Comparison of ENCODE assay signal across 21 cellular contexts in genomic region chr6:77458421-77458820, GRCh38. TPM values are rescaled to one million over a fixed set of nuclear protein-coding genes. Genes with fewer than 3 reads are reported as not detected.
"Had no signal": no experiment of that assay in that cellular context is flagged by ENCODE, and none has a peak within 500 bp of the region (broad histone marks: within the 10 kb centered on the region; RNA-seq: fewer than 3 reads in every experiment).

No MANE protein-coding gene starts in this region.

- H3K4me3 ChIP-seq: adrenal gland, psoas muscle, right atrium auricular region, spleen, testis, upper lobe of left lung, vagina had no signal

- DNase-seq: activated effector memory CD4-positive, alpha-beta T cell treated with Interleukin-2 at 50 U/mL for 16 hours; activated naive CD8-positive, alpha-beta T cell treated with anti-CD3 and anti-CD28 coated beads for 36 hours; kidney; spleen; stimulated activated naive CD4-positive, alpha-beta T cell; T-helper 17 cell had no signal

- H3K9me3 ChIP-seq: adrenal gland, psoas muscle, right atrium auricular region, spleen, testis, upper lobe of left lung, vagina had no signal

- H3K4me3 Mint-ChIP-seq: activated CD8-positive, alpha-beta memory T cell treated with anti-CD3 and anti-CD28 coated beads, Interleukin-2, amount 10 ng/mL, durations not matched to agents 7 days and 5 days; activated CD8-positive, alpha-beta T cell treated with anti-CD3 and anti-CD28 coated beads, Interleukin-2, amount 10 ng/mL, durations not matched to agents 7 days and 5 days; activated naive CD4-positive, alpha-beta T cell treated with anti-CD3 and anti-CD28 coated beads for 36 hours; activated naive CD8-positive, alpha-beta T cell treated with anti-CD3 and anti-CD28 coated beads for 36 hours; central memory CD8-positive, alpha-beta T cell; memory B cell; naive thymus-derived CD8-positive, alpha-beta T cell; T-helper 17 cell had no signal

- H2AFZ ChIP-seq: parathyroid adenoma had no signal

- H3K9me3 Mint-ChIP-seq: activated naive CD4-positive, alpha-beta T cell treated with anti-CD3 and anti-CD28 coated beads for 36 hours; activated naive CD8-positive, alpha-beta T cell treated with anti-CD3 and anti-CD28 coated beads for 36 hours; central memory CD8-positive, alpha-beta T cell; memory B cell; neural crest cell had no signal

- H3K36me3 Mint-ChIP-seq: activated naive CD8-positive, alpha-beta T cell treated with anti-CD3 and anti-CD28 coated beads for 36 hours; memory B cell had no signal

- H3K36me3 ChIP-seq: adrenal gland, right atrium auricular region, spleen, upper lobe of left lung, vagina had no signal

- H3K27ac Mint-ChIP-seq: activated CD8-positive, alpha-beta memory T cell treated with anti-CD3 and anti-CD28 coated beads, Interleukin-2, amount 10 ng/mL, durations not matched to agents 7 days and 5 days; activated CD8-positive, alpha-beta T cell treated with anti-CD3 and anti-CD28 coated beads, Interleukin-2, amount 10 ng/mL, durations not matched to agents 7 days and 5 days; activated naive CD4-positive, alpha-beta T cell treated with anti-CD3 and anti-CD28 coated beads for 36 hours; activated naive CD8-positive, alpha-beta T cell treated with anti-CD3 and anti-CD28 coated beads for 36 hours; memory B cell; naive thymus-derived CD8-positive, alpha-beta T cell; T-helper 17 cell had no signal

- H3K4me1 ChIP-seq: psoas muscle, testis, vagina had no signal

- ATAC-seq: activated CD8-positive, alpha-beta memory T cell treated with anti-CD3 and anti-CD28 coated beads, Interleukin-2, amount 10 ng/mL, durations not matched to agents 7 days and 5 days; activated CD8-positive, alpha-beta T cell treated with anti-CD3 and anti-CD28 coated beads, Interleukin-2, amount 10 ng/mL, durations not matched to agents 7 days and 5 days; naive thymus-derived CD8-positive, alpha-beta T cell; T-helper 17 cell had no signal

- H3K79me2 ChIP-seq: parathyroid adenoma had no signal

- H3K27me3 ChIP-seq: testis, vagina had no signal

- H3K27ac ChIP-seq: adrenal gland, parathyroid adenoma, psoas muscle, right atrium auricular region, spleen, testis, upper lobe of left lung, vagina had no signal

- H3K9ac ChIP-seq: parathyroid adenoma had no signal

RNA-seq across cellular contexts. Expression of gene HTR1B, which starts 4.9 kb away (rescaled TPM):
- total RNA-seq: activated CD8-positive, alpha-beta memory T cell treated with anti-CD3 and anti-CD28 coated beads, Interleukin-2, amount 10 ng/mL, durations not matched to agents 7 days and 5 days; activated CD8-positive, alpha-beta T cell treated with anti-CD3 and anti-CD28 coated beads, Interleukin-2, amount 10 ng/mL, durations not matched to agents 7 days and 5 days; activated naive CD4-positive, alpha-beta T cell treated with anti-CD3 and anti-CD28 coated beads for 36 hours; activated naive CD8-positive, alpha-beta T cell treated with anti-CD3 and anti-CD28 coated beads for 36 hours; naive thymus-derived CD8-positive, alpha-beta T cell; psoas muscle; right atrium auricular region; T-helper 17 cell; vagina had no signal
- polyA plus RNA-seq: liver; naive thymus-derived CD8-positive, alpha-beta T cell; spleen had no signal
